Comparison of ENCODE assay signal across 1 cellular context in the genomic region with DNA sequence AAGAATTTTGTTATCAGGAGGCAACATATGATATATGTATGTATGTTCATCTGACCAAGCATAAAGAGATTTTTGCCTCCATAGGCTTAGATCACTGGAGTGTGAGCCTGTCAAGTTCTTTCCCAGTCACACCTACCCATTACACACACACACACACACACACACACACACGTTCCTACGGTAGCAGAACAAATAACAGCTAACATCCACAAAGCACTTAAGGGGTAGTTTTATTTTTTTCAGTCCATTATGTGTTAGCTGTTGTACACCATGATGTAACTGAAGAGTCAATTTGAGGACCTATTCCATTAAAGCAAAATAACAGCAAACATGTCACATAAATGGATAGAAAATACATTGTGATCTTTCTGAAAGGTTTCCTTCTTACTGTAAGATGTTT.
TF ChIP-seq lines count a peak whose summit lies in the region.

No MANE protein-coding gene starts in this region.

TF ChIP-seq in GM23338, 12 proteins besides CTCF, POLR2A, EP300 and RAD21 (continued from another document):
- TF ChIP-seq STAT1 (IDR thresholded peaks at IDR 0.05; ENCODE audit: unreplicated experiment) = no peak
- TF ChIP-seq ZNF114 (CRISPR knock-in tag; IDR thresholded peaks at IDR 0.05) = no peak
- TF ChIP-seq, protein P1, sequence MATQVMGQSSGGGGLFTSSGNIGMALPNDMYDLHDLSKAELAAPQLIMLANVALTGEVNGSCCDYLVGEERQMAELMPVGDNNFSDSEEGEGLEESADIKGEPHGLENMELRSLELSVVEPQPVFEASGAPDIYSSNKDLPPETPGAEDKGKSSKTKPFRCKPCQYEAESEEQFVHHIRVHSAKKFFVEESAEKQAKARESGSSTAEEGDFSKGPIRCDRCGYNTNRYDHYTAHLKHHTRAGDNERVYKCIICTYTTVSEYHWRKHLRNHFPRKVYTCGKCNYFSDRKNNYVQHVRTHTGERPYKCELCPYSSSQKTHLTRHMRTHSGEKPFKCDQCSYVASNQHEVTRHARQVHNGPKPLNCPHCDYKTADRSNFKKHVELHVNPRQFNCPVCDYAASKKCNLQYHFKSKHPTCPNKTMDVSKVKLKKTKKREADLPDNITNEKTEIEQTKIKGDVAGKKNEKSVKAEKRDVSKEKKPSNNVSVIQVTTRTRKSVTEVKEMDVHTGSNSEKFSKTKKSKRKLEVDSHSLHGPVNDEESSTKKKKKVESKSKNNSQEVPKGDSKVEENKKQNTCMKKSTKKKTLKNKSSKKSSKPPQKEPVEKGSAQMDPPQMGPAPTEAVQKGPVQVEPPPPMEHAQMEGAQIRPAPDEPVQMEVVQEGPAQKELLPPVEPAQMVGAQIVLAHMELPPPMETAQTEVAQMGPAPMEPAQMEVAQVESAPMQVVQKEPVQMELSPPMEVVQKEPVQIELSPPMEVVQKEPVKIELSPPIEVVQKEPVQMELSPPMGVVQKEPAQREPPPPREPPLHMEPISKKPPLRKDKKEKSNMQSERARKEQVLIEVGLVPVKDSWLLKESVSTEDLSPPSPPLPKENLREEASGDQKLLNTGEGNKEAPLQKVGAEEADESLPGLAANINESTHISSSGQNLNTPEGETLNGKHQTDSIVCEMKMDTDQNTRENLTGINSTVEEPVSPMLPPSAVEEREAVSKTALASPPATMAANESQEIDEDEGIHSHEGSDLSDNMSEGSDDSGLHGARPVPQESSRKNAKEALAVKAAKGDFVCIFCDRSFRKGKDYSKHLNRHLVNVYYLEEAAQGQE (IDR thresholded peaks at IDR 0.05; ENCODE audit: unreplicated experiment) = no peak
- TF ChIP-seq, protein P2, sequence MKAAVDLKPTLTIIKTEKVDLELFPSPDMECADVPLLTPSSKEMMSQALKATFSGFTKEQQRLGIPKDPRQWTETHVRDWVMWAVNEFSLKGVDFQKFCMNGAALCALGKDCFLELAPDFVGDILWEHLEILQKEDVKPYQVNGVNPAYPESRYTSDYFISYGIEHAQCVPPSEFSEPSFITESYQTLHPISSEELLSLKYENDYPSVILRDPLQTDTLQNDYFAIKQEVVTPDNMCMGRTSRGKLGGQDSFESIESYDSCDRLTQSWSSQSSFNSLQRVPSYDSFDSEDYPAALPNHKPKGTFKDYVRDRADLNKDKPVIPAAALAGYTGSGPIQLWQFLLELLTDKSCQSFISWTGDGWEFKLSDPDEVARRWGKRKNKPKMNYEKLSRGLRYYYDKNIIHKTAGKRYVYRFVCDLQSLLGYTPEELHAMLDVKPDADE (IDR thresholded peaks at IDR 0.05) = no peak
- no peak for TF ChIP-seq ZNF331 (CRISPR knock-in tag; IDR thresholded peaks at IDR 0.05; ENCODE audit: low read depth)
- no peak for TF ChIP-seq EZH2phosphoT487 (IDR thresholded peaks at IDR 0.05; ENCODE audit: unreplicated experiment)
